Comparison of ENCODE assay signal across 14 cellular contexts in the genomic region with DNA sequence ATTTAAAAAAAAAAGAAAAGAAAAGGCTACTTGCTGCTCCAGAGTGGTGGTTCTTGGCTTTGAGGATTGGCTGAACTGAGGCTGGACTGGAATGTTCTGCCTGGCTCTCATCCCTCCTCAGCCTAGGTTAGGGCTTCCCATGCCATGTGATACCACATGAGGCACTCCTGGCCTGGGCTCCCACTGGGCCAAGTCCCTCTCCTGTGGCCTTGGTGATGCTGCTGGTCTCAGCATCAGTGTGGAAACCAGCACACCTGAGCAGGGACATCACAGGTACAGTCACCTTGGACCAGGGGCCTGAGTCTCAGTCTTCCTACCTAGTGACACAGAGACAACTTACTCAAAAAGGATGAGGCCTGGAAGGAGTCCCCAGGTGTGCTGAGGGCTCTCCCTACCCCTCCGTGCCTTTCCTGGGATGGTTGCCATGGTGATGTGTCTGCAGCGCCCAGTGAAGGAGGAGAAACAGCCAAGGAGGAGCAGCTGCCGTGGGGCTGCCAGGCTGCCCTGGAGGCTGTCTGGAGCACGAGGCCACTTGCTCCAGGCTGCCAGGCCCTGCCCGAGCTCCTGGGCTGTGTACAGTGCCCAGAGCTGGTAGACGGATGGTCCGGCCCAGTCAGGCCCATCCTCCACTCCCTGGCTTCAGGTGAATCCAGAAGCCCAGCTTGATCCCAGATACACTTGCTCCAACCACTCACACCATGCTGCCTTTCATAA.
DNase-seq lines count a peak whose midpoint lies in the region; ATAC-seq and TF ChIP-seq lines count a peak whose summit lies in the region.
"Had no signal": no experiment of that assay in that cellular context is flagged by ENCODE, and none has a peak within 500 bp of the region (broad histone marks: within the 10 kb centered on the region; RNA-seq: fewer than 3 reads in every experiment).

No MANE protein-coding gene starts in this region.

- no peak for ATAC-seq in GM21381 (IDR thresholded peaks at IDR 0.05; ENCODE audit: unreplicated experiment)

- CTCF ChIA-PET in HEK293T (lab: Yijun Ruan, JAX), result interaction anchor here (0.6 to 0.9 kb wide), 2 partner anchors 18 to 101 kb away, joined by 3 read pairs; no protein-coding TSS in a partner anchor

- H3K27ac ChIP-seq in temporal lobe (ENCODE audit: low read depth, low read length), result peak overlapping the region; percentile 13
- H3K27ac ChIP-seq: suprapubic skin had no signal

- peak; percentile 43 for DNase-seq in activated effector memory CD4-positive, alpha-beta T cell treated with anti-CD3 and anti-CD28 coated beads, Interleukin-2, amount 50 U/mL, for 16 hours
- no peak for DNase-seq in activated effector memory CD4-positive, alpha-beta T cell treated with Interleukin-2 at 50 U/mL for 16 hours
- DNase-seq in NCI-H524 (lab: John Stamatoyannopoulos, UW) (peak; percentile 80 to 91), iPS-NIHi11 (ENCODE audit: low spot score) (peak; percentile 2), HEK293T (ENCODE audit: extremely low spot score) (no peak)
- no peak for DNase-seq in activated CD4-positive, alpha-beta T cell treated with anti-CD3 and anti-CD28 coated beads for 48 hours
- DNase-seq: dermis blood vessel endothelial cell; DMS153; HCEC 1CT; mesendoderm; stimulated activated CD4-positive, alpha-beta T cell treated with anti-CD3 and anti-CD28 coated beads, Interleukin-12 subunit alpha, Interleukin-12 subunit beta, amount 100 ng/mL, for 4 hours had no signal

- POLR2A ChIA-PET in HEK293T (lab: Yijun Ruan, JAX), result no interaction called here

TF ChIP-seq in HEK293T, 16 proteins besides CTCF, POLR2A, EP300 and RAD21:
- no peak for TF ChIP-seq SUZ12 (IDR thresholded peaks at IDR 0.05)
TF ChIP-seq in HEK293T: peak in this region for 0.

Comparison
In these comparisons a context has a peak if more than half of its experiments do, and no peak if none do; other contexts are left out.
1. DNase-seq: peak in activated effector memory CD4-positive, alpha-beta T cell treated with anti-CD3 and anti-CD28 coated beads, Interleukin-2, amount 50 U/mL, for 16 hours (single experiment), NCI-H524 (2 of 2) and iPS-NIHi11 (single experiment); none in activated effector memory CD4-positive, alpha-beta T cell treated with Interleukin-2 at 50 U/mL for 16 hours (single experiment), HEK293T (single experiment) and activated CD4-positive, alpha-beta T cell treated with anti-CD3 and anti-CD28 coated beads for 48 hours (single experiment).